Comparison of ENCODE assay signal across 29 cellular contexts in genomic region chr16:82715833-82716232, GRCh38.
A peak's percentile ranks its signal among the peaks of the same experiment; 100 is the strongest.
DNase-seq lines count a peak whose midpoint lies in the region; ATAC-seq and TF ChIP-seq lines count a peak whose summit lies in the region.
"Had no signal": no experiment of that assay in that cellular context is flagged by ENCODE, and none has a peak within 500 bp of the region (broad histone marks: within the 10 kb centered on the region; RNA-seq: fewer than 3 reads in every experiment).

No MANE protein-coding gene starts in this region.

- H3K9ac ChIP-seq in endodermal cell (ENCODE audit: extremely low read depth, low read length, poor library complexity, severe bottlenecking), result no peak overlapping the region
- H3K9ac ChIP-seq: BLaER1 treated with 17β-estradiol and CSF1 and Interleukin-3, amounts not matched to agents 10 nM and 100 nM had no signal

- H3K4me3 ChIP-seq in endodermal cell (ENCODE audit: low read length), result no peak overlapping the region
- H3K4me3 ChIP-seq: BLaER1 treated with 17β-estradiol and CSF1 and Interleukin-3, amounts not matched to agents 10 nM and 100 nM; body of pancreas; gastroesophageal sphincter; GM12878; prostate gland; smooth muscle cell had no signal

- peaks cover 14% of the 10 kb centered on the region for H3K4me1 Mint-ChIP-seq in endodermal cell
- H3K4me1 Mint-ChIP-seq: T-cell had no signal

- TF ChIP-seq CTCF in endodermal cell (conservative IDR thresholded peaks at IDR 0.05), result no peak

- H3K9me3 Mint-ChIP-seq in endodermal cell, result peaks cover 8% of the 10 kb centered on the region
- H3K9me3 Mint-ChIP-seq: T-cell had no signal

- peaks cover 10% of the 10 kb centered on the region for H3K4me1 ChIP-seq in endodermal cell (ENCODE audit: control insufficient read depth, insufficient read depth, low read length)
- H3K4me1 ChIP-seq: body of pancreas, Caco-2, prostate gland had no signal

- H3K27me3 Mint-ChIP-seq in endodermal cell (ENCODE audit: insufficient read depth), result peaks cover 2% of the 10 kb centered on the region
- H3K27me3 Mint-ChIP-seq: T-cell had no signal

- peak; percentile 67 for DNase-seq in Right ventricle myocardium inferior (ENCODE audit: missing footprints)
- no peak for DNase-seq in cardiac septum (ENCODE audit: low spot score)
- peak; percentile 59 for DNase-seq in endodermal cell
- peak; percentile 68 for DNase-seq in left ventricle myocardium superior
- DNase-seq in NCI-H128 (lab: John Stamatoyannopoulos, UW; ENCODE audit: unreplicated experiment), result no peak
- DNase-seq: activated CD4-positive, CD25-positive, alpha-beta regulatory T cell treated with anti-CD3 and anti-CD28 coated beads, Interleukin-2, amount 50 U/mL, for 72 hours; activated CD8-positive, alpha-beta T cell treated with anti-CD3 and anti-CD28 coated beads for 36 hours; activated gamma-delta T cell; activated T-cell treated with anti-CD3 and anti-CD28 coated beads for 4 hours; body of pancreas; Caco-2; DND-41; effector CD4-positive, alpha-beta T cell; erythroblast; islet precursor cell; NCI-H1092 treated with DMSO at 0.1 percent for 48 hours; NCI-H2029 treated with DMSO at 0.1 percent for 48 hours; NCI-H2227 treated with DMSO at 0.1 percent for 48 hours; SIG-M5; stimulated activated CD4-positive, alpha-beta T cell treated with anti-CD3 and anti-CD28 coated beads, Interleukin-2, amount 100 ng/mL, for 24 hours; T-cell had no signal

- no peak overlapping the region for H3K4me3 Mint-ChIP-seq in endodermal cell
- H3K4me3 Mint-ChIP-seq: activated CD8-positive, alpha-beta T cell treated with anti-CD3 and anti-CD28 coated beads for 36 hours; T-cell had no signal

- intact Hi-C loops in Right ventricle myocardium inferior (cut with DNase I), result loop anchor here (1.0 to 5.0 kb wide), 2 partner anchors 19 to 84 kb away; no protein-coding TSS in a partner anchor
- intact Hi-C loops in cardiac septum (cut with DNase I), result loop anchor here (2.0 kb wide), 1 partner anchor 19 kb away; no protein-coding TSS in a partner anchor
- intact Hi-C loops in left ventricle myocardium superior (cut with micrococcal nuclease), result no loop called here

- ATAC-seq in Right ventricle myocardium inferior (peak; percentile 92), left ventricle myocardium superior (peak; percentile 93), HG03571 (IDR thresholded peaks at IDR 0.05; ENCODE audit: unreplicated experiment) (no peak), HG02678 (IDR thresholded peaks at IDR 0.05; ENCODE audit: unreplicated experiment) (no peak), HG02759 (IDR thresholded peaks at IDR 0.05; ENCODE audit: unreplicated experiment) (no peak)
- ATAC-seq: activated CD8-positive, alpha-beta T cell treated with anti-CD3 and anti-CD28 coated beads for 36 hours; body of pancreas; gastroesophageal sphincter; GM12878; T-cell had no signal

- no peak overlapping the region for H3K27ac ChIP-seq in endodermal cell (ENCODE audit: low read depth, low read length)
- H3K27ac ChIP-seq: BLaER1 treated with 17β-estradiol and CSF1 and Interleukin-3, amounts not matched to agents 10 nM and 100 nM; body of pancreas; gastroesophageal sphincter; prostate gland had no signal

- H3K36me3 Mint-ChIP-seq in endodermal cell (ENCODE audit: low read depth), result no peaks in the 10 kb centered on the region
- H3K36me3 Mint-ChIP-seq: T-cell had no signal

- no peaks in the 10 kb centered on the region for H3K9me3 ChIP-seq in endodermal cell (ENCODE audit: control insufficient read depth, low read length)
- H3K9me3 ChIP-seq: body of pancreas, Caco-2, gastroesophageal sphincter, prostate gland had no signal

- H3K36me3 ChIP-seq in endodermal cell (ENCODE audit: control insufficient read depth, insufficient read depth, low read length), result no peaks in the 10 kb centered on the region
- H3K36me3 ChIP-seq: BLaER1 treated with 17β-estradiol and CSF1 and Interleukin-3, amounts not matched to agents 10 nM and 100 nM; gastroesophageal sphincter; prostate gland had no signal

- WGBS in endodermal cell (ENCODE audit: insufficient coverage in 1 of 2, insufficient read length in 1 of 2), 2 experiments, result 81 to 83% methylated on average over 2 to 3 of the region's 3 CpGs

- H3K27me3 ChIP-seq in endodermal cell (ENCODE audit: control insufficient read depth, insufficient read depth, low read length, poor library complexity, severe bottlenecking), result no peaks in the 10 kb centered on the region
- H3K27me3 ChIP-seq: BLaER1 treated with 17β-estradiol and CSF1 and Interleukin-3, amounts not matched to agents 10 nM and 100 nM; body of pancreas; gastroesophageal sphincter had no signal

- H3K27ac Mint-ChIP-seq in endodermal cell, result no peak overlapping the region
- H3K27ac Mint-ChIP-seq: activated CD8-positive, alpha-beta T cell treated with anti-CD3 and anti-CD28 coated beads for 36 hours; T-cell had no signal

Comparison
In these comparisons a context has a peak if more than half of its experiments do, and no peak if none do; other contexts are left out.
1. DNase-seq: peak in Right ventricle myocardium inferior (single experiment), endodermal cell (single experiment) and left ventricle myocardium superior (single experiment); none in cardiac septum (single experiment) and NCI-H128 (single experiment).
2. ATAC-seq: peak in Right ventricle myocardium inferior (single experiment) and left ventricle myocardium superior (single experiment); none in HG03571 (single experiment), HG02678 (single experiment) and HG02759 (single experiment).